ENCODE assay signal across 30 cellular contexts in genomic region chrX:24651783-24652182, GRCh38. TPM values are rescaled to one million over a fixed set of nuclear protein-coding genes. Genes with fewer than 3 reads are reported as not detected.
"Had no signal": no experiment of that assay in that cellular context is flagged by ENCODE, and none has a peak within 500 bp of the region (broad histone marks: within the 10 kb centered on the region; RNA-seq: fewer than 3 reads in every experiment).

No MANE protein-coding gene starts in this region.

- H3K9me3 Mint-ChIP-seq: naive thymus-derived CD8-positive, alpha-beta T cell; natural killer cell treated with Interleukin-12 subunit alpha and Interleukin-12 subunit beta and Interleukin-15 and Interleukin-18, amount 100 ng/mL, for 72 hours; nephron progenitor cell; neural crest cell; stimulated activated memory B cell treated with anti-CD40 and anti-IgM and Interleukin-4, amounts not matched to agents 10 μg/mL and 1 μg/mL and 100 μg/mL, for 72 hours; stimulated activated naive CD8-positive, alpha-beta T cell treated with anti-CD3 and anti-CD28 coated beads, Interleukin-15, amount 100 ng/mL, for 72 hours; type B pancreatic cell had no signal

- H3K4me3 Mint-ChIP-seq: naive thymus-derived CD8-positive, alpha-beta T cell; natural killer cell treated with Interleukin-12 subunit alpha and Interleukin-12 subunit beta and Interleukin-15 and Interleukin-18, amount 100 ng/mL, for 72 hours; nephron progenitor cell; neural crest cell; stimulated activated memory B cell treated with anti-CD40 and anti-IgM and Interleukin-4, amounts not matched to agents 10 μg/mL and 1 μg/mL and 100 μg/mL, for 72 hours; stimulated activated naive CD8-positive, alpha-beta T cell treated with anti-CD3 and anti-CD28 coated beads, Interleukin-15, amount 100 ng/mL, for 72 hours; type B pancreatic cell had no signal

- H3K4me1 ChIP-seq: pancreas, psoas muscle, testis, upper lobe of right lung, uterus had no signal

- H3K36me3 ChIP-seq: neutrophil, pancreas, spleen, suprapubic skin, tibial artery, transverse colon, upper lobe of right lung, uterus had no signal

- ATAC-seq: naive thymus-derived CD8-positive, alpha-beta T cell; natural killer cell treated with Interleukin-12 subunit alpha and Interleukin-12 subunit beta and Interleukin-15 and Interleukin-18, amount 100 ng/mL, for 72 hours; pancreas; psoas muscle; right cardiac atrium; sciatic nerve; stimulated activated memory B cell treated with anti-CD40 and anti-IgM and Interleukin-4, amounts not matched to agents 10 μg/mL and 1 μg/mL and 100 μg/mL, for 72 hours; stimulated activated naive CD8-positive, alpha-beta T cell treated with anti-CD3 and anti-CD28 coated beads, Interleukin-15, amount 100 ng/mL, for 72 hours; stimulated activated naive CD8-positive, alpha-beta T cell treated with anti-CD3 and anti-CD28 coated beads, Interleukin-15, Interleukin-2, amounts not matched to agents 100 U/mL and 50 U/mL, for 24 hours; upper lobe of right lung had no signal

- H3K27me3 ChIP-seq: suprapubic skin, testis, tibial artery, transverse colon, upper lobe of right lung, uterus had no signal

- H3K27ac ChIP-seq: neutrophil, pancreas, psoas muscle, skin epidermis, spleen, suprapubic skin, testis, tibial artery, transverse colon, upper lobe of right lung, uterus had no signal

- H3K36me3 Mint-ChIP-seq: naive thymus-derived CD8-positive, alpha-beta T cell; natural killer cell treated with Interleukin-12 subunit alpha and Interleukin-12 subunit beta and Interleukin-15 and Interleukin-18, amount 100 ng/mL, for 72 hours; stimulated activated memory B cell treated with anti-CD40 and anti-IgM and Interleukin-4, amounts not matched to agents 10 μg/mL and 1 μg/mL and 100 μg/mL, for 72 hours; type B pancreatic cell had no signal

- H3K4me2 ChIP-seq: smooth muscle cell had no signal

- DNase-seq: naive thymus-derived CD8-positive, alpha-beta T cell; nephron progenitor cell; nucleus accumbens; pancreas; psoas muscle; right cardiac atrium; spleen; stimulated activated CD4-positive, alpha-beta T cell treated with anti-CD3 and anti-CD28 coated beads, Interleukin-12 subunit alpha, Interleukin-12 subunit beta, amount 100 ng/mL, for 4 hours; stimulated activated CD4-positive, alpha-beta T cell treated with anti-CD3 and anti-CD28 coated beads, Interleukin-1b, Interleukin-23, amount 100 ng/mL, for 48 hours; stimulated activated CD4-positive, alpha-beta T cell treated with anti-CD3 and anti-CD28 coated beads, Interleukin-4, amount 100 ng/mL, for 1 hour; stimulated activated CD4-positive, alpha-beta T cell treated with anti-CD3 and anti-CD28 coated beads, Interleukin-4, amount 100 ng/mL, for 4 hours; stimulated activated CD8-positive, alpha-beta memory T cell treated with anti-CD3 and anti-CD28 coated beads, Interleukin-4, amount 100 ng/mL, for 48 hours; stimulated activated naive CD4-positive, alpha-beta T cell; stimulated activated naive CD8-positive, alpha-beta T cell treated with anti-CD3 and anti-CD28 coated beads, Interleukin-15, amount 100 ng/mL, for 72 hours; stimulated activated naive CD8-positive, alpha-beta T cell treated with anti-CD3 and anti-CD28 coated beads, Interleukin-15, Interleukin-2, amounts not matched to agents 100 U/mL and 50 U/mL, for 24 hours; substantia nigra; testis; tibial artery; transverse colon; upper lobe of right lung; uterus had no signal

- FAIRE-seq: pancreas had no signal

- H3K9me3 ChIP-seq: neutrophil, pancreas, psoas muscle, spleen, suprapubic skin, testis, tibial artery, transverse colon, upper lobe of right lung, uterus had no signal

- H3K4me3 ChIP-seq: pancreas, psoas muscle, skin epidermis, smooth muscle cell, spleen, suprapubic skin, testis, tibial artery, transverse colon, upper lobe of right lung, uterus had no signal

- H3K27ac Mint-ChIP-seq: natural killer cell treated with Interleukin-12 subunit alpha and Interleukin-12 subunit beta and Interleukin-15 and Interleukin-18, amount 100 ng/mL, for 72 hours; nephron progenitor cell; stimulated activated memory B cell treated with anti-CD40 and anti-IgM and Interleukin-4, amounts not matched to agents 10 μg/mL and 1 μg/mL and 100 μg/mL, for 72 hours; stimulated activated naive CD8-positive, alpha-beta T cell treated with anti-CD3 and anti-CD28 coated beads, Interleukin-15, amount 100 ng/mL, for 72 hours; type B pancreatic cell had no signal

RNA-seq across cellular contexts. Expression of gene PCYT1B, which starts 4.6 kb away (rescaled TPM):
- total RNA-seq: naive thymus-derived CD8-positive, alpha-beta T cell; natural killer cell treated with Interleukin-12 subunit alpha and Interleukin-12 subunit beta and Interleukin-15 and Interleukin-18, amount 100 ng/mL, for 72 hours had no signal
